Comparison of ENCODE assay signal across 1 cellular context in the genomic region with DNA sequence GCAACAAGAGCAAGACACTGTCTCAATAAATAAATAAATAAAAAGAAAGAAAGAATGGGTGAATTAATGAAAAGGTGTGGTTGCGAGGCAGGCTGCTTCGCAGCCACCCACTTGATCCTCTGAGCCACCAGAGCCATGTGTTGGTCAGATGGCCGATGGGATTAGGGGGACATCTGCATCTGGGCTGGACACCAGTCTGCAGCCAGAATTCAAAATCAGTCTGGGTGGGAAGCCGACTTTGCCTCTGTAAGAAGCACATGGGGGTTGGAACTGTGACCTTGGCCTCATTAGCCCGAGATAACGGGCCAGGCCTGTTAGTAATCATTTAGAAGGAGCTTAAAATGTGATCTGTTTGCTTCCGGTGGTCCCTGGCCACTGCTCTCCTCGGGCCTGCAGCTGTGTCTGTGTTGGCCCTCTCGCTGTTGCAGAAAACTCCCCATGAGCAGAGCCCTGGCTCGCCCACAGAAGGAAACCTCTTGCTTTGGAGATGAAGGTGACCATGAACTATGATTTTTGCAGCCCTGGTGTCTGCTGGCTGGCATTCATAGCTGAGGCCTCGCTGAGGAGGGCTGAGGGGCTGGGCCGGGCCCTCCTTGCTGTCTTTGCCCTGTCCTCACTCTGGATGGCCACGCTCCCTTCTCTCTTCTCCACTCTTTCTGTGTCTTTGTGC.
TF ChIP-seq lines count a peak whose summit lies in the region.

No MANE protein-coding gene starts in this region.

TF ChIP-seq in IMR-90, 13 proteins besides CTCF, POLR2A, EP300 and RAD21 (continued from another document):
- no peak for TF ChIP-seq NFE2L2 (IDR thresholded peaks at IDR 0.05; ENCODE audit: low read depth, low read length)
- TF ChIP-seq MAFK (IDR thresholded peaks at IDR 0.05; ENCODE audit: low read depth, low read length), result no peak
